Comparison of ENCODE assay signal across 10 cellular contexts in the genomic region with DNA sequence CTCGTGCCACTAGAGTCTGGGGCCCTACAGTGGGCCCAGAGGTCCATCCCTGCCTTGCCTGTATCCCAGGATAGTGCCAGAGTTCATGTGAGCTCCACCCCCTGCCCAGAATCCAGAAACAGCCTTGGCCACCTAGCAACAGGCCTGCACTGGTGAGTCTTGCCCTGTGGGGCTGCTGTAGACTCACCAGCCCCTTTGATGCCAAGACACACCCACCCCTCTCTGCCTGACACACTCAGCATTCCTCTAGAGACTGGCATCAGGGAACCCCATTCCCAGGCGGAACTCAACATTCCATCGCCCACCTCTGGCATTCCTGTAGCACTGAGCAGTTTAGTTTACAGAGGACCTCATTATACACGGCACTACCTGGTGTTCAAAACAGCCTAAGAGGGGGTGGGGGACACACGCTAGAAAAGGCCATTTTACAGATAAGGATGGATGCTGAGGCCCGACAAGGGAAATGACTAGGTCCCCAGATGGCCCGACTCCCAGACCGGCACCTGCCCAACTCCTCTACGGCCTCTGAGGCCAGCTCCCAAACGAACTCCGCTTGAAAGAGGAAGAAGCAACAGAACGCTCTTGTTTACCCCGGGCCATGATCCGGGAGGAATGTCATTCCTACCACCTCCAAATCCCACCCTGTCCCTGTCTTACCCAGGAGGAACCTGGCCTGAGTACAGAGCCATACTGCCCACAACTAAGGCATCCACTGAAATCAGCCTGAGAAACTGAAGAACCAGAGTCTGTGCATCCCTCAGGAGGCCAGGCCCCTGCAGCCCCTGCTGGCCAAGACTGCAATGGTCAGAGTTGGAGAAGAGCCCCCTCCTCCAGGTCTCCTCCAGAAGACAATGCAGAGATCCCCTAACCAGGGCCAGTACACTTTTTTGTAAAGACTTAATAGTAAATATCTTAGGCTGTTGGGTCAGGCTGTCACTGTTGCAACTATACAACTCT.
DNase-seq lines count a peak whose midpoint lies in the region; ATAC-seq and TF ChIP-seq lines count a peak whose summit lies in the region.
"Had no signal": no experiment of that assay in that cellular context is flagged by ENCODE, and none has a peak within 500 bp of the region (broad histone marks: within the 10 kb centered on the region; RNA-seq: fewer than 3 reads in every experiment).

No MANE protein-coding gene starts in this region.

- no peak overlapping the region for H3K4me3 Mint-ChIP-seq in endodermal cell
- H3K4me3 Mint-ChIP-seq: stimulated activated naive B cell treated with anti-CD40 and anti-IgM and Interleukin-4, amounts not matched to agents 10 μg/mL and 1 μg/mL and 100 μg/mL, for 72 hours had no signal

- no peaks in the 10 kb centered on the region for H3K36me3 Mint-ChIP-seq in endodermal cell (ENCODE audit: low read depth)
- H3K36me3 Mint-ChIP-seq: stimulated activated naive B cell treated with anti-CD40 and anti-IgM and Interleukin-4, amounts not matched to agents 10 μg/mL and 1 μg/mL and 100 μg/mL, for 72 hours had no signal

- DNase-seq in heart left ventricle (peak in 2 of 5 donors; percentile 38 to 54), right atrium auricular region (ENCODE audit: low spot score) (no peak), endodermal cell (peak; percentile 67), mucosa of descending colon (peak in 2 of 3 donors; percentile 7 to 16), aorta (peak in 1 of 2 donors; percentile 78), DMS 273 treated with DMSO at 0.1 percent for 48 hours (lab: John Stamatoyannopoulos, UW) (no peak), posterior vena cava (ENCODE audit: low spot score) (no peak)
- DNase-seq: NCI-H1092 treated with DMSO at 0.1 percent for 48 hours; stimulated activated naive B cell treated with anti-CD40 and anti-IgM and Interleukin-4, amounts not matched to agents 10 μg/mL and 1 μg/mL and 100 μg/mL, for 72 hours had no signal

- H3K36me3 ChIP-seq in heart left ventricle = peaks cover 3 to 86% (median 82%) of the 10 kb centered on the region in 9 donors
- H3K36me3 ChIP-seq in right atrium auricular region = peaks cover 79% of the 10 kb centered on the region
- no peaks in the 10 kb centered on the region for H3K36me3 ChIP-seq in endodermal cell (ENCODE audit: control insufficient read depth, insufficient read depth, low read length)
- no peaks in the 10 kb centered on the region for H3K36me3 ChIP-seq in mucosa of descending colon (ENCODE audit: low read depth)
- peaks cover 4 to 20% of the 10 kb centered on the region in 2 donors for H3K36me3 ChIP-seq in aorta (ENCODE audit: control insufficient read depth in 1 of 2, insufficient read depth in 2 of 2, low read length in 1 of 2)

- ATAC-seq in heart left ventricle (peak in 3 of 4 donors; percentile 6 to 19 (median 8)), mucosa of descending colon (no peak), aorta (ENCODE audit: low FRiP score) (peak; percentile 24), GM19023 (IDR thresholded peaks at IDR 0.05; ENCODE audit: unreplicated experiment) (no peak)
- ATAC-seq: stimulated activated naive B cell treated with anti-CD40 and anti-IgM and Interleukin-4, amounts not matched to agents 10 μg/mL and 1 μg/mL and 100 μg/mL, for 72 hours had no signal

- H3K9ac ChIP-seq in endodermal cell (ENCODE audit: extremely low read depth, low read length, poor library complexity, severe bottlenecking) = no peak overlapping the region

- H3K4me1 ChIP-seq in heart left ventricle (peaks cover 12 to 100% (median 92%) of the 10 kb centered on the region in 12 donors), right atrium auricular region (peaks cover 0 to 89% of the 10 kb centered on the region in 2 donors), endodermal cell (ENCODE audit: control insufficient read depth, insufficient read depth, low read length) (peaks cover 18% of the 10 kb centered on the region), mucosa of descending colon (ENCODE audit: low read depth) (peaks cover under 1% of the 10 kb centered on the region), aorta (ENCODE audit: control insufficient read depth in 1 of 2, insufficient read depth in 2 of 2, low read length in 2 of 2) (no peaks in the 10 kb centered on the region)

- no peaks in the 10 kb centered on the region for H3K9me3 Mint-ChIP-seq in endodermal cell
- H3K9me3 Mint-ChIP-seq: stimulated activated naive B cell treated with anti-CD40 and anti-IgM and Interleukin-4, amounts not matched to agents 10 μg/mL and 1 μg/mL and 100 μg/mL, for 72 hours had no signal

- H3K4me3 ChIP-seq in heart left ventricle = no peak overlapping the region
- H3K4me3 ChIP-seq in right atrium auricular region = no peak overlapping the region
- no peak overlapping the region for H3K4me3 ChIP-seq in endodermal cell (ENCODE audit: low read length)
- H3K4me3 ChIP-seq in mucosa of descending colon = no peak overlapping the region
- no peak overlapping the region for H3K4me3 ChIP-seq in aorta (ENCODE audit: low read length in 2 of 2)

- no peak for TF ChIP-seq POLR2A in heart left ventricle (IDR thresholded peaks at IDR 0.05)

- H3K27me3 Mint-ChIP-seq in endodermal cell (ENCODE audit: insufficient read depth) = peaks cover 4% of the 10 kb centered on the region

- no peaks in the 10 kb centered on the region for H3K9me3 ChIP-seq in heart left ventricle
- H3K9me3 ChIP-seq in right atrium auricular region = no peaks in the 10 kb centered on the region
- H3K9me3 ChIP-seq in endodermal cell (ENCODE audit: control insufficient read depth, low read length) = no peaks in the 10 kb centered on the region
- H3K9me3 ChIP-seq in mucosa of descending colon = no peaks in the 10 kb centered on the region
- no peaks in the 10 kb centered on the region for H3K9me3 ChIP-seq in aorta (ENCODE audit: control insufficient read depth, low read length)

- peaks cover 8% of the 10 kb centered on the region for H3K4me1 Mint-ChIP-seq in endodermal cell
- H3K4me1 Mint-ChIP-seq: stimulated activated naive B cell treated with anti-CD40 and anti-IgM and Interleukin-4, amounts not matched to agents 10 μg/mL and 1 μg/mL and 100 μg/mL, for 72 hours had no signal

- WGBS in heart left ventricle, 4 donors = 25 to 38% (median 34%) methylated on average over 10 to 14 of the region's 14 CpGs
- WGBS in endodermal cell (ENCODE audit: insufficient coverage in 1 of 2, insufficient read length in 1 of 2), 2 experiments = 92 to 93% methylated on average over 8 to 14 of the region's 14 CpGs
- 3 to 15% methylated on average over 14 of the region's 14 CpGs for WGBS in aorta, 2 donors

- H3K27me3 ChIP-seq in heart left ventricle (no peaks in the 10 kb centered on the region), right atrium auricular region (no peaks in the 10 kb centered on the region), endodermal cell (ENCODE audit: control insufficient read depth, insufficient read depth, low read length, poor library complexity, severe bottlenecking) (no peaks in the 10 kb centered on the region), aorta (ENCODE audit: control insufficient read depth in 1 of 2, insufficient read depth in 2 of 2, low read length in 1 of 2) (no peaks in the 10 kb centered on the region)

- intact Hi-C loops in heart left ventricle (cut with DNase I) = no loop called here
- intact Hi-C loops in mucosa of descending colon (cut with DNase I, micrococcal nuclease) = no loop called here
- intact Hi-C loops in aorta (cut with DNase I) = no loop called here
- intact Hi-C loops in posterior vena cava (cut with DNase I) = no loop called here

- H3K27ac ChIP-seq in heart left ventricle (peak overlapping the region in 11 of 12 donors; percentile 26 to 90 (median 46)), right atrium auricular region (peak overlapping the region in 1 of 2 donors; percentile 16), endodermal cell (ENCODE audit: low read depth, low read length) (no peak overlapping the region), aorta (ENCODE audit: low read depth in 1 of 2, low read length in 2 of 2) (peak overlapping the region in 1 of 2 donors; percentile 72)

- TF ChIP-seq CTCF in heart left ventricle (IDR thresholded peaks at IDR 0.05) (no peak), right atrium auricular region (IDR thresholded peaks at IDR 0.05) (no peak), endodermal cell (conservative IDR thresholded peaks at IDR 0.05) (peak; percentile 68), mucosa of descending colon (IDR thresholded peaks at IDR 0.05) (no peak)

- H3K27ac Mint-ChIP-seq in endodermal cell = no peak overlapping the region
- H3K27ac Mint-ChIP-seq: stimulated activated naive B cell treated with anti-CD40 and anti-IgM and Interleukin-4, amounts not matched to agents 10 μg/mL and 1 μg/mL and 100 μg/mL, for 72 hours had no signal

Comparison
In these comparisons a context has a peak if more than half of its experiments do, and no peak if none do; other contexts are left out.
1. ATAC-seq: peak in heart left ventricle (3 of 4) and aorta (single experiment); none in mucosa of descending colon (single experiment) and GM19023 (single experiment).
2. DNase-seq: peak in endodermal cell (single experiment) and mucosa of descending colon (2 of 3); none in right atrium auricular region (single experiment), DMS 273 treated with DMSO at 0.1 percent for 48 hours (single experiment) and posterior vena cava (single experiment).